In genomic region chr6:170042596-170043118, GRCh38 we compare ENCODE assay signal across 18 cellular contexts.
DNase-seq lines count a peak whose midpoint lies in the region; ATAC-seq and TF ChIP-seq lines count a peak whose summit lies in the region.
"Had no signal": no experiment of that assay in that cellular context is flagged by ENCODE, and none has a peak within 500 bp of the region (broad histone marks: within the 10 kb centered on the region; RNA-seq: fewer than 3 reads in every experiment).

No MANE protein-coding gene starts in this region.

- TF ChIP-seq CTCF in heart left ventricle (IDR thresholded peaks at IDR 0.05) (no peak), right atrium auricular region (IDR thresholded peaks at IDR 0.05) (no peak), gastrocnemius medialis (IDR thresholded peaks at IDR 0.05 in 4 of 5, conservative IDR thresholded peaks at IDR 0.05 in 1 of 5) (no peak)

- no peak for TF ChIP-seq POLR2A in heart left ventricle (IDR thresholded peaks at IDR 0.05)
- TF ChIP-seq POLR2A in gastrocnemius medialis (IDR thresholded peaks at IDR 0.05) = no peak

- intact Hi-C loops in heart left ventricle (cut with DNase I) (loop anchor here in 9 of 10 donors (1.0 to 10.0 kb wide), 9 partner anchors 31 to 265 kb away; partner anchors contain the start of genes DLL1 (in 4 of the 9) and FAM120B (in 1 of the 9)), cardiac septum (cut with DNase I) (loop anchor here (5.0 to 10.0 kb wide), 2 partner anchors 90 to 122 kb away; no protein-coding TSS in a partner anchor), gastrocnemius medialis (cut with DNase I; ENCODE audit: low total_unique reads) (loop anchor here (1.0 to 5.0 kb wide), 4 partner anchors 40 to 480 kb away; no protein-coding TSS in a partner anchor)

- H3K27ac ChIP-seq in heart left ventricle (peak overlapping the region; percentile 44 to 91 (median 76)), right atrium auricular region (peak overlapping the region; percentile 73 to 92), gastrocnemius medialis (peak overlapping the region in 3 of 4 donors; percentile 70 to 77 (median 77))
- H3K27ac ChIP-seq: C4-2B, SK-N-MC had no signal

- H3K36me3 ChIP-seq in heart left ventricle = no peaks in the 10 kb centered on the region
- no peaks in the 10 kb centered on the region for H3K36me3 ChIP-seq in right atrium auricular region
- H3K36me3 ChIP-seq in gastrocnemius medialis = no peaks in the 10 kb centered on the region

- H3K4me1 ChIP-seq in heart left ventricle (peaks cover 0 to 49% (median 17%) of the 10 kb centered on the region in 12 donors), right atrium auricular region (peaks cover 0 to 48% of the 10 kb centered on the region in 2 donors), gastrocnemius medialis (peaks cover 29 to 40% of the 10 kb centered on the region in 2 donors)

- 92 to 97% (median 95%) methylated on average over 13 of the region's 13 CpGs for WGBS in heart left ventricle, 4 donors

- H3K27me3 ChIP-seq in heart left ventricle (no peaks in the 10 kb centered on the region), right atrium auricular region (no peaks in the 10 kb centered on the region), gastrocnemius medialis (no peaks in the 10 kb centered on the region)

- no peak overlapping the region for H3K4me3 ChIP-seq in heart left ventricle
- H3K4me3 ChIP-seq in right atrium auricular region = no peak overlapping the region
- no peak overlapping the region for H3K4me3 ChIP-seq in gastrocnemius medialis
- H3K4me3 ChIP-seq: SK-N-MC had no signal

- DNase-seq in heart left ventricle (no peak), cardiac septum (ENCODE audit: low spot score) (no peak), right atrium auricular region (ENCODE audit: low spot score) (no peak), gastrocnemius medialis (no peak), T-helper 2 cell (no peak), NCI-H1092 treated with DMSO at 0.1 percent for 48 hours (lab: John Stamatoyannopoulos, UW) (no peak), NCI-H774 (lab: John Stamatoyannopoulos, UW) (no peak)
- DNase-seq: CD8-positive, alpha-beta memory T cell; HCEC 1CT; KG1; NCI-H1105; NCI-H146; NCI-H2081; NCI-H2171 treated with DMSO at 0.1 percent for 48 hours; NCI-H524 treated with DMSO at 0.1 percent for 48 hours; SHP77 had no signal

- H3K9me3 ChIP-seq in heart left ventricle = no peaks in the 10 kb centered on the region
- H3K9me3 ChIP-seq in right atrium auricular region = no peaks in the 10 kb centered on the region
- H3K9me3 ChIP-seq in gastrocnemius medialis = no peaks in the 10 kb centered on the region

- ATAC-seq in heart left ventricle (no peak), gastrocnemius medialis (no peak)

- in situ Hi-C loops in gastrocnemius medialis (cut with MboI; ENCODE audit: low sequenced_read_pairs in 4 of 4) = loop anchor here in 1 of 4 donors (25.0 kb wide), 1 partner anchor 245 kb away; the partner anchor contains the start of gene DLL1
